ENCODE assay signal across 8 cellular contexts in the genomic region with DNA sequence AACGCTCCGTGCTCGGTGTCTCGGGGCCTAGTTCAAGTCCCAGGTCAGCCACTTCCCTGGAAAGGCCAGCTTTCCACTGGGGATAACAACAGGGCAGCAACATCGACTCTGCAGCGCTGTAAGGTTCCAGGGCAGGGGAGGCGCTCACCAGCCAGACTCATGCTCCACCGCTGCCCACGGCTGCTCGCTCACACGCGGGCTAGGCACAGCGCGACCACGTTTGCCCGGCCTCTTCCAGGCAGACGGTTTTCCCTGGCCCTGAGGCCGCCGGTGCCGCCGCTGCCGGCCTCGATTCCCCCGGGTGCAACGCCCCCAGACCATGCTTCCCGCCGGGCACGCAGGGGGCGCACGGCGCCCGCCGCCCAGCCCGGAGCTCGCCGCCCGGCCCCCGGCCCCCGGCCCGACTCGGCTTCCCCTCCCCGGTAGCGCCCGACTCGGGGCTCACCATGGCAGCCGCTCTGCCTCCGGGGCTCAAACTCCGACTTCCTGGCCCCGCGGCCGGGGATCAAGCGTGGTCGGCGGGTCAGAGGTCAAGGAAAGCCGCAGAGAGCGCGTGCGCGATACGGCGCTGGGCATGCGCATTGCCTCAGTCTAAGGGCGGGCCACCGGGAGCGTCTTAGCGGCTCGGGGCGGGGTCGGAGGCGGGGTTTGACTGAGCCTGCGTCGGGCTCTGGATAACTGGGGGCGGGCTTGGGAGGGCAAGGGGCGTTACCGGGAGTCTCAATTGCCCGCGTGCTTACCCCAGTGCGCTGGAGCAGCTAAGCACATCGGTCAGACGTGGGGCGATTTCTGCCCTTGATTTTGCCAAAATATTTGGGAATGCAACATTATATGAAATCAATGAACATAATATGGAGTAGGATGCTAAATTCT. TPM values are rescaled to one million over a fixed set of nuclear protein-coding genes. Genes with fewer than 3 reads are reported as not detected.
DNase-seq lines count a peak whose midpoint lies in the region; ATAC-seq and TF ChIP-seq lines count a peak whose summit lies in the region.

TSS of gene PAM16 (minus strand) at position 535 of the 873 bp plus-strand sequence. CDS start at position 448, 87 bp downstream.

- TF ChIP-seq CTCF in kidney epithelial cell (IDR thresholded peaks at IDR 0.05; ENCODE audit: insufficient read depth, low read length, poor library complexity, severe bottlenecking), result no peak

- H3K4me3 ChIP-seq in kidney epithelial cell (ENCODE audit: low read depth, low read length), result peak within 1 kb of the TSS; percentile 84

- no peaks in the 10 kb centered on the region for H3K27me3 ChIP-seq in kidney epithelial cell (ENCODE audit: control insufficient read depth, insufficient read depth, low read length)

- TF ChIP-seq POLR2A in GM19193 (IDR thresholded peaks at IDR 0.05; ENCODE audit: extremely low read depth, insufficient read depth, insufficient read length), result peak; percentile 86

- DNase-seq in AML-193 (lab: John Stamatoyannopoulos, UW), result peak; percentile 91 to 92
- DNase-seq in NCI-H460 (ENCODE audit: extremely low read depth, low read depth), result peak; percentile 93
- peak; percentile 99 for DNase-seq in activated CD4-positive, CD25-positive, alpha-beta regulatory T cell treated with anti-CD3 and anti-CD28 coated beads, Interleukin-2, amount 50 U/mL, for 72 hours
- peak; percentile 92 for DNase-seq in cerebellar cortex (ENCODE audit: low spot score)
- DNase-seq in kidney epithelial cell (ENCODE audit: low read depth), result peak; percentile 67
- peak; percentile 95 to 98 for DNase-seq in stimulated activated CD4-positive, alpha-beta T cell treated with anti-CD3 and anti-CD28 coated beads, Interleukin-15, amount 100 ng/mL, for 48 hours (ENCODE audit: low read depth in 2 of 2)

- peak; percentile 90 for ATAC-seq in HG03432 (IDR thresholded peaks at IDR 0.05; ENCODE audit: unreplicated experiment)

- H3K36me3 ChIP-seq in kidney epithelial cell (ENCODE audit: control insufficient read depth, insufficient read depth, low read length), result no peaks in the 10 kb centered on the region

RNA-seq across cellular contexts. Expression of gene PAM16, which starts in this region (rescaled TPM):
- 65.7 and 80.6 TPM in 2 replicates for total RNA-seq in NCI-H460 (2014; rRNA removed; shearing (Covaris generic))
- 212 and 227 TPM in 2 replicates for polyA plus RNA-seq in NCI-H460 (2014; cell fraction: nucleus; rRNA removed)
- total RNA-seq in kidney epithelial cell, result 58.1 and 62.8 TPM in 2 replicates

Comparison
In these comparisons a context has a peak if more than half of its experiments do, and no peak if none do; other contexts are left out.
1. Peak in every context shown above with its lines: DNase-seq, ATAC-seq and H3K4me3 ChIP-seq.